ENCODE assay signal across 14 cellular contexts in the genomic region with DNA sequence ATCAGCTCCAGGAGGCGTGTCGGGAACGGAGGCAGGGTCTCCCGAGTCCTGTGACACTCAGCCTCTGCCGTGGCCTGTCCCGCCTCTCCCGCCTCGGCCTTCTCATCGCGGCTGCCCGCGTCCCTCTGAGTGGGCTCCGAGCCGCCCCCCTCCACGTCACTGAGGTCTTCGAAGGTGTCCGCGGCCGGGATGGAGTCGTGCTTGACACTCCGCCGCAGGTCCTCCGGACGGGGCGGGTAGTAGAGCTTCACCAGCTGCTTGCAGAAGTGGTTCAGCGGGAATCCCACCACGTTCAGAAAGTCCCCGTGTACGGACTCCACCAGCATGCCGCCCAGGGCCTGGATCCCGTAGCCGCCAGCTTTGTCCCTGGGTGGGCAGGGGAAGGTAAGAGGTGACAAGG.
"Had no signal": no experiment of that assay in that cellular context is flagged by ENCODE, and none has a peak within 500 bp of the region (broad histone marks: within the 10 kb centered on the region; RNA-seq: fewer than 3 reads in every experiment).

No MANE protein-coding gene starts in this region.

- H3K27me3 Mint-ChIP-seq: activated naive CD4-positive, alpha-beta T cell treated with anti-CD3 and anti-CD28 coated beads, Interleukin-2, amount 50 U/mL, for 24 hours; effector memory CD8-positive, alpha-beta T cell; natural killer cell treated with Interleukin-12 subunit alpha and Interleukin-12 subunit beta and Interleukin-15 and Interleukin-18, amount 100 ng/mL, for 72 hours; stimulated activated naive CD8-positive, alpha-beta T cell treated with anti-CD3 and anti-CD28 coated beads, Interleukin-15, Interleukin-2, amounts not matched to agents 100 ng/mL and 50 ng/mL, for 24 hours had no signal

- H2AFZ ChIP-seq: parathyroid adenoma had no signal

- DNase-seq: activated CD4-positive, alpha-beta T cell treated with anti-CD3 and anti-CD28 coated beads, Interleukin-2, amount 50 U/mL, for 48 hours; activated gamma-delta T cell; activated T-cell treated with anti-CD3 and anti-CD28 coated beads, Interleukin-2, amount 50 U/mL, for 48 hours; dermis blood vessel endothelial cell; effector memory CD8-positive, alpha-beta T cell; stimulated activated CD4-positive, alpha-beta T cell treated with anti-CD3 and anti-CD28 coated beads, Interleukin-12 subunit alpha, Interleukin-12 subunit beta, amount 100 ng/mL, for 4 hours; T1000 had no signal

- H3K27ac Mint-ChIP-seq: activated naive CD4-positive, alpha-beta T cell treated with anti-CD3 and anti-CD28 coated beads, Interleukin-2, amount 50 U/mL, for 24 hours; effector memory CD8-positive, alpha-beta T cell; natural killer cell treated with Interleukin-12 subunit alpha and Interleukin-12 subunit beta and Interleukin-15 and Interleukin-18, amount 100 ng/mL, for 72 hours; stimulated activated naive CD8-positive, alpha-beta T cell treated with anti-CD3 and anti-CD28 coated beads, Interleukin-15, Interleukin-2, amounts not matched to agents 100 ng/mL and 50 ng/mL, for 24 hours had no signal

- H3K27me3 ChIP-seq: suprapubic skin, upper lobe of left lung had no signal

- ATAC-seq: activated CD4-positive, CD25-positive, alpha-beta regulatory T cell treated with anti-CD3 and anti-CD28 coated beads, Interleukin-2, amount 50 U/mL, for 24 hours; effector memory CD8-positive, alpha-beta T cell; natural killer cell treated with Interleukin-12 subunit alpha and Interleukin-12 subunit beta and Interleukin-15 and Interleukin-18, amount 100 ng/mL, for 72 hours had no signal

- H3K4me3 Mint-ChIP-seq: activated naive CD4-positive, alpha-beta T cell treated with anti-CD3 and anti-CD28 coated beads, Interleukin-2, amount 50 U/mL, for 24 hours; effector memory CD8-positive, alpha-beta T cell; natural killer cell treated with Interleukin-12 subunit alpha and Interleukin-12 subunit beta and Interleukin-15 and Interleukin-18, amount 100 ng/mL, for 72 hours; stimulated activated naive CD8-positive, alpha-beta T cell treated with anti-CD3 and anti-CD28 coated beads, Interleukin-15, Interleukin-2, amounts not matched to agents 100 ng/mL and 50 ng/mL, for 24 hours had no signal

- H3K9me3 ChIP-seq: suprapubic skin had no signal

- H3K4me1 ChIP-seq: parathyroid adenoma, suprapubic skin, upper lobe of left lung had no signal

- H3K4me1 Mint-ChIP-seq: activated naive CD4-positive, alpha-beta T cell treated with anti-CD3 and anti-CD28 coated beads, Interleukin-2, amount 50 U/mL, for 24 hours had no signal

- H3K27ac ChIP-seq: parathyroid adenoma, suprapubic skin, upper lobe of left lung had no signal

- H3K4me3 ChIP-seq: suprapubic skin, upper lobe of left lung had no signal

- H3K9ac ChIP-seq: parathyroid adenoma had no signal
